8 cellular contexts compared by ENCODE assay signal in genomic region chr20:371755-372542, GRCh38. TPM values are rescaled to one million over a fixed set of nuclear protein-coding genes. Genes with fewer than 3 reads are reported as not detected.
DNase-seq lines count a peak whose midpoint lies in the region; ATAC-seq, FAIRE-seq and TF ChIP-seq lines count a peak whose summit lies in the region.

No MANE protein-coding gene starts in this region.

- peaks cover 3% of the 10 kb centered on the region for H3K36me3 Mint-ChIP-seq in activated CD4-positive, alpha-beta T cell treated with anti-CD3 and anti-CD28 coated beads, Interleukin-2, amount 10 ng/mL, durations not matched to agents 7 days and 5 days (ENCODE audit: low read depth)

- FAIRE-seq in bronchial epithelial cell (lab: Jason Lieb, UNC), result no peak

- no peaks in the 10 kb centered on the region for H3K9me3 ChIP-seq in mesodermal cell (ENCODE audit: control insufficient read depth, low read length)

- peaks cover 2% of the 10 kb centered on the region for H3K27me3 Mint-ChIP-seq in activated CD4-positive, alpha-beta T cell treated with anti-CD3 and anti-CD28 coated beads, Interleukin-2, amount 10 ng/mL, durations not matched to agents 7 days and 5 days

- no peak overlapping the region for H3K27ac Mint-ChIP-seq in activated CD4-positive, alpha-beta T cell treated with anti-CD3 and anti-CD28 coated beads, Interleukin-2, amount 10 ng/mL, durations not matched to agents 7 days and 5 days

- ATAC-seq in GM21515 (IDR thresholded peaks at IDR 0.05; ENCODE audit: unreplicated experiment), result no peak

- H3K4me1 Mint-ChIP-seq in activated CD4-positive, alpha-beta T cell treated with anti-CD3 and anti-CD28 coated beads, Interleukin-2, amount 10 ng/mL, durations not matched to agents 7 days and 5 days, result peaks cover 37% of the 10 kb centered on the region

- no peak overlapping the region for H3K4me3 Mint-ChIP-seq in activated CD4-positive, alpha-beta T cell treated with anti-CD3 and anti-CD28 coated beads, Interleukin-2, amount 10 ng/mL, durations not matched to agents 7 days and 5 days

- WGBS in mesodermal cell (ENCODE audit: insufficient coverage in 2 of 2), 2 experiments, result 87 to 96% methylated on average over 4 to 9 of the region's 10 CpGs

- no peaks in the 10 kb centered on the region for H3K9me3 Mint-ChIP-seq in activated CD4-positive, alpha-beta T cell treated with anti-CD3 and anti-CD28 coated beads, Interleukin-2, amount 10 ng/mL, durations not matched to agents 7 days and 5 days

- POLR2A ChIA-PET in activated CD4-positive, alpha-beta T cell treated with anti-CD3 and anti-CD28 coated beads, Interleukin-2, amount 10 ng/mL, durations not matched to agents 7 days and 5 days (lab: Charles Lee), result no interaction called here

- peak overlapping the region; percentile 87 for H3K27ac ChIP-seq in mesodermal cell (ENCODE audit: low read depth, low read length, severe bottlenecking)

- TF ChIP-seq CTCF in NB4 (IDR thresholded peaks at IDR 0.05; ENCODE audit: low read depth, low read length) (no peak), bronchial epithelial cell (IDR thresholded peaks at IDR 0.05; ENCODE audit: insufficient read depth, low read length, severe bottlenecking) (no peak)

- no peaks in the 10 kb centered on the region for H3K36me3 ChIP-seq in bronchial epithelial cell (ENCODE audit: control insufficient read depth, insufficient read depth, low read length)
- no peaks in the 10 kb centered on the region for H3K36me3 ChIP-seq in mesodermal cell (ENCODE audit: control insufficient read depth, insufficient read depth, low read length)

- no peaks in the 10 kb centered on the region for H3K27me3 ChIP-seq in bronchial epithelial cell (ENCODE audit: control insufficient read depth, insufficient read depth, low read length)

- H3K4me3 ChIP-seq in NB4 (ENCODE audit: low read depth, low read length) (no peak overlapping the region), bronchial epithelial cell (ENCODE audit: low read depth, low read length) (no peak overlapping the region), mesodermal cell (ENCODE audit: extremely low read depth, insufficient read depth, low read length, poor library complexity, severe bottlenecking) (no peak overlapping the region)

- H3K4me1 ChIP-seq in mesodermal cell (ENCODE audit: control insufficient read depth, insufficient read depth, low read length, poor library complexity, severe bottlenecking), result peaks cover 25% of the 10 kb centered on the region

- peak; percentile 67 for DNase-seq in Daoy (ENCODE audit: low read depth)
- peak; percentile 98 for DNase-seq in NB4 (ENCODE audit: low read depth)
- peak; percentile 85 for DNase-seq in bronchial epithelial cell (ENCODE audit: low read depth)
- no peak for DNase-seq in SHP77 treated with DMSO at 0.1 percent for 48 hours (lab: John Stamatoyannopoulos, UW)
- DNase-seq in COLO668 (lab: John Stamatoyannopoulos, UW; ENCODE audit: unreplicated experiment), result no peak
- no peak for DNase-seq in activated CD4-positive, alpha-beta T cell treated with anti-CD3 and anti-CD28 coated beads, Interleukin-2, amount 10 ng/mL, durations not matched to agents 7 days and 5 days

- peak; percentile 12 for TF ChIP-seq POLR2A in NB4 (IDR thresholded peaks at IDR 0.05; ENCODE audit: extremely low read depth, insufficient read length)

- CTCF ChIA-PET in activated CD4-positive, alpha-beta T cell treated with anti-CD3 and anti-CD28 coated beads, Interleukin-2, amount 10 ng/mL, durations not matched to agents 7 days and 5 days (lab: Charles Lee), result interaction anchor here (0.7 to 2.7 kb wide), 9 partner anchors 9 to 157 kb away, joined by 3 to 17 read pairs (median 3); partner anchors contain the start of genes TRIB3 and ZCCHC3

RNA-seq across cellular contexts. Expression of gene TRIB3, which starts 8.6 kb away (rescaled TPM):
- 11.2 and 16.3 TPM in 2 replicates for total RNA-seq in Daoy (2014; rRNA removed; shearing (Covaris generic))
- total RNA-seq in bronchial epithelial cell, result 432 and 548 TPM in 2 replicates
- 20.7 TPM for polyA plus RNA-seq in mesodermal cell (2013, experiment 1 of 2)
- polyA plus RNA-seq in mesodermal cell (2013, experiment 2 of 2), result 13.8 TPM
- total RNA-seq in activated CD4-positive, alpha-beta T cell treated with anti-CD3 and anti-CD28 coated beads, Interleukin-2, amount 10 ng/mL, durations not matched to agents 7 days and 5 days, result 10 to 100 TPM; 16.0 to 18.8 TPM

RNA-seq across cellular contexts. Expression of gene NRSN2, which starts 25.0 kb away (rescaled TPM):
- 19.2 and 19.3 TPM in 2 replicates for total RNA-seq in Daoy (2014; rRNA removed; shearing (Covaris generic))
- 2.1 and 4.4 TPM in 2 replicates for total RNA-seq in bronchial epithelial cell
- 53.5 TPM for polyA plus RNA-seq in mesodermal cell (2013, experiment 1 of 2)
- 44.3 TPM for polyA plus RNA-seq in mesodermal cell (2013, experiment 2 of 2)
- 1 to 10 TPM in 1 of 2 experiments, under 1 TPM in 1; 0.87 to 1.2 TPM for total RNA-seq in activated CD4-positive, alpha-beta T cell treated with anti-CD3 and anti-CD28 coated beads, Interleukin-2, amount 10 ng/mL, durations not matched to agents 7 days and 5 days

RNA-seq across cellular contexts. Expression of gene RBCK1, which starts 36.1 kb away (rescaled TPM):
- 42.5 and 42.9 TPM in 2 replicates for total RNA-seq in Daoy (2014; rRNA removed; shearing (Covaris generic))
- 178 and 202 TPM in 2 replicates for total RNA-seq in bronchial epithelial cell
- polyA plus RNA-seq in mesodermal cell (2013, experiment 1 of 2), result 61.7 TPM
- 56.2 TPM for polyA plus RNA-seq in mesodermal cell (2013, experiment 2 of 2)
- total RNA-seq in activated CD4-positive, alpha-beta T cell treated with anti-CD3 and anti-CD28 coated beads, Interleukin-2, amount 10 ng/mL, durations not matched to agents 7 days and 5 days, result 100 to 1,000 TPM; 135 to 155 TPM

RNA-seq across cellular contexts. Expression of gene SOX12, which starts 46.6 kb away (rescaled TPM):
- total RNA-seq in Daoy (2014; rRNA removed; shearing (Covaris generic)), result 1.1 and 1.5 TPM in 2 replicates
- 0.90 and 3.4 TPM in 2 replicates for total RNA-seq in bronchial epithelial cell
- polyA plus RNA-seq in mesodermal cell (2013, experiment 1 of 2), result 42.8 TPM
- polyA plus RNA-seq in mesodermal cell (2013, experiment 2 of 2), result 40.6 TPM
- total RNA-seq in activated CD4-positive, alpha-beta T cell treated with anti-CD3 and anti-CD28 coated beads, Interleukin-2, amount 10 ng/mL, durations not matched to agents 7 days and 5 days, result 1 to 10 TPM; 5.6 to 6.0 TPM

Comparison
In these comparisons a context has a peak if more than half of its experiments do, and no peak if none do; other contexts are left out.
1. DNase-seq: peak in Daoy (single experiment), NB4 (single experiment) and bronchial epithelial cell (single experiment); none in SHP77 treated with DMSO at 0.1 percent for 48 hours (single experiment), COLO668 (single experiment) and activated CD4-positive, alpha-beta T cell treated with anti-CD3 and anti-CD28 coated beads, Interleukin-2, amount 10 ng/mL, durations not matched to agents 7 days and 5 days (single experiment).
2. RNA of gene TRIB3, which starts 8.6 kb away (total RNA-seq): 432 to 548 TPM in bronchial epithelial cell; 16.0 to 18.8 TPM in activated CD4-positive, alpha-beta T cell treated with anti-CD3 and anti-CD28 coated beads, Interleukin-2, amount 10 ng/mL, durations not matched to agents 7 days and 5 days and 11.2 to 16.3 TPM in Daoy; every median in the first group is over 10 times any median in the second.